In genomic region chr2:176643711-176644110, GRCh38 we compare ENCODE assay signal across 1 cellular context.
TF ChIP-seq lines count a peak whose summit lies in the region.

No MANE protein-coding gene starts in this region.

TF ChIP-seq in WTC11, 78 proteins besides CTCF, POLR2A, EP300 and RAD21 (continued from another document):
- TF ChIP-seq ARID4B (CRISPR knock-in tag; IDR thresholded peaks at IDR 0.05; ENCODE audit: borderline replicate concordance) (no peak), STAT6 (CRISPR knock-in tag; conservative IDR thresholded peaks at IDR 0.05; ENCODE audit: low read depth) (no peak), ZNF317 (CRISPR knock-in tag; IDR thresholded peaks at IDR 0.05; ENCODE audit: borderline replicate concordance, low read depth) (no peak), ZNF512 (CRISPR knock-in tag; IDR thresholded peaks at IDR 0.05; ENCODE audit: borderline replicate concordance) (no peak), PREB (CRISPR knock-in tag; IDR thresholded peaks at IDR 0.05; ENCODE audit: borderline replicate concordance) (no peak), MXD4 (CRISPR knock-in tag; IDR thresholded peaks at IDR 0.05; ENCODE audit: borderline replicate concordance) (no peak), MYBL2 (CRISPR knock-in tag; IDR thresholded peaks at IDR 0.05) (no peak), KAT7 (CRISPR knock-in tag; IDR thresholded peaks at IDR 0.05; ENCODE audit: borderline replicate concordance) (no peak), ZSCAN18 (CRISPR knock-in tag; IDR thresholded peaks at IDR 0.05) (no peak), IRF1 (CRISPR knock-in tag; IDR thresholded peaks at IDR 0.05) (no peak)
